1 cellular context compared by ENCODE assay signal in genomic region chr2:61714210-61714609, GRCh38.
TF ChIP-seq lines count a peak whose summit lies in the region.

No MANE protein-coding gene starts in this region.

TF ChIP-seq in liver, 16 proteins besides CTCF, POLR2A, EP300 and RAD21 (continued from another document):
- TF ChIP-seq REST (IDR thresholded peaks at IDR 0.05), result no peak
- no peak for TF ChIP-seq YY1 (IDR thresholded peaks at IDR 0.05)
- no peak for TF ChIP-seq GABPA (IDR thresholded peaks at IDR 0.05 in 1 of 2, conservative IDR thresholded peaks at IDR 0.05 in 1 of 2)
- TF ChIP-seq FOXA1 (IDR thresholded peaks at IDR 0.05), result no peak
- TF ChIP-seq TAF1 (conservative IDR thresholded peaks at IDR 0.05), result no peak
- no peak for TF ChIP-seq EGR1 (IDR thresholded peaks at IDR 0.05; ENCODE audit: low read depth in 2 of 2)
- TF ChIP-seq FOXA2 (IDR thresholded peaks at IDR 0.05), result no peak
- TF ChIP-seq, protein P1, sequence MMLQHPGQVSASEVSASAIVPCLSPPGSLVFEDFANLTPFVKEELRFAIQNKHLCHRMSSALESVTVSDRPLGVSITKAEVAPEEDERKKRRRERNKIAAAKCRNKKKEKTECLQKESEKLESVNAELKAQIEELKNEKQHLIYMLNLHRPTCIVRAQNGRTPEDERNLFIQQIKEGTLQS (IDR thresholded peaks at IDR 0.05), result peak; percentile 23
- TF ChIP-seq JUND (IDR thresholded peaks at IDR 0.05), result peak in 1 of 2 donors; percentile 57
- TF ChIP-seq RXRA (IDR thresholded peaks at IDR 0.05), result peak; percentile 41 to 72
TF ChIP-seq in liver: peak in this region for 5.
